Comparison of ENCODE assay signal across 8 cellular contexts in the genomic region with DNA sequence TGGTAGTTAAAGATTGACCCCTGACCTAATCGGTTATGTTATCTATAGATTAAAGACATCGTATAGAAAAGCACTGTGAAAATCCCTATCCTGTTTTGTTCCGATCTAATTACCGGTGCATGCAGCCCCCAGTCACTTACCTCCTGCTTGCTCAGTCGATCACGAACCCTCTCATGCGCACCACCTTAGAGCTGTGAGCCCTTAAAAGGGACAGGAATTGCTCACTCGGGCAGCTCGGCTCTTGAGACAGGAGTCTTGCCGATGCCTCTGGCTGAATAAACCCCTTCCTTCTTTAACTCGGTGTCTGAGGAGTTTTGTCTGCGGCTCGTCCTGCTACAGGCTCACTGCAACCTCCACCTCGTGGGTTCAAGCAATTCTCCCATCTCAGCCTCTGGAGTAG. TPM values are rescaled to one million over a fixed set of nuclear protein-coding genes. Genes with fewer than 3 reads are reported as not detected.
A peak's percentile ranks its signal among the peaks of the same experiment; 100 is the strongest.
DNase-seq lines count a peak whose midpoint lies in the region; ATAC-seq and TF ChIP-seq lines count a peak whose summit lies in the region.
"Not testable (repeated sequence)": the region's sequence is repeated elsewhere in the genome, so short reads cannot be mapped to it uniquely, and the experiment has no call there.

No MANE protein-coding gene starts in this region.

- intact Hi-C loops in CD14-positive monocyte (cut with micrococcal nuclease) (loop anchor here (5.0 to 10.0 kb wide), 2 partner anchors 127 to 195 kb away; partner anchors contain the start of genes KBTBD4 (in 1 of the 2), MTCH2 (in 1 of the 2) and NDUFS3 (in 1 of the 2)), right cardiac atrium (cut with DNase I) (loop anchor here in 1 of 4 donors (10.0 kb wide), 1 partner anchor 75 kb away; the partner anchor contains the start of gene NUP160)

- H3K4me3 Mint-ChIP-seq in CD14-positive monocyte; activated CD4-positive, alpha-beta T cell treated with anti-CD3 and anti-CD28 coated beads, Interleukin-2, amount 10 ng/mL, durations not matched to agents 7 days and 5 days: not testable (repeated sequence)
- H3K4me3 Mint-ChIP-seq in IgD-negative memory B cell (peak overlapping the region in 2 of 4 donors; percentile 48 to 84), brain (peak overlapping the region; percentile 44 to 84 (median 59)), nephron progenitor cell (peak overlapping the region; percentile 74)
- H3K4me3 Mint-ChIP-seq in activated T-helper 17 cell treated with anti-CD3 and anti-CD28 coated beads, Interleukin-2, amount 50 U/mL, for 72 hours = peak overlapping the region; percentile 43
- peak overlapping the region; percentile 47 for H3K4me3 Mint-ChIP-seq in stimulated activated naive CD8-positive, alpha-beta T cell treated with anti-CD3 and anti-CD28 coated beads, Interleukin-15, Interleukin-2, amounts not matched to agents 100 ng/mL and 50 ng/mL, for 24 hours

- not testable (repeated sequence) for H3K4me1 ChIP-seq in right cardiac atrium (ENCODE audit: control insufficient read depth, insufficient read depth, low read length)

- POLR2A ChIA-PET in activated CD4-positive, alpha-beta T cell treated with anti-CD3 and anti-CD28 coated beads, Interleukin-2, amount 10 ng/mL, durations not matched to agents 7 days and 5 days (lab: Charles Lee) = not testable (repeated sequence)

- CTCF ChIA-PET in activated CD4-positive, alpha-beta T cell treated with anti-CD3 and anti-CD28 coated beads, Interleukin-2, amount 10 ng/mL, durations not matched to agents 7 days and 5 days (lab: Charles Lee) = interaction anchor here (0.6 to 1.5 kb wide), 3 partner anchors 8 to 330 kb away, joined by 3 to 6 read pairs (median 4); no protein-coding TSS in a partner anchor

- peak overlapping the region in 4 of 7 donors; percentile 7 to 48 (median 42) for H3K27ac Mint-ChIP-seq in CD14-positive monocyte
- H3K27ac Mint-ChIP-seq in IgD-negative memory B cell = peak overlapping the region in 2 of 3 donors; percentile 35 to 52
- peak overlapping the region; percentile 80 for H3K27ac Mint-ChIP-seq in activated CD4-positive, alpha-beta T cell treated with anti-CD3 and anti-CD28 coated beads, Interleukin-2, amount 10 ng/mL, durations not matched to agents 7 days and 5 days
- H3K27ac Mint-ChIP-seq in activated T-helper 17 cell treated with anti-CD3 and anti-CD28 coated beads, Interleukin-2, amount 50 U/mL, for 72 hours = not testable (repeated sequence)
- H3K27ac Mint-ChIP-seq in brain = peak overlapping the region; percentile 84 to 96 (median 93)
- peak overlapping the region; percentile 95 for H3K27ac Mint-ChIP-seq in nephron progenitor cell
- H3K27ac Mint-ChIP-seq in stimulated activated naive CD8-positive, alpha-beta T cell treated with anti-CD3 and anti-CD28 coated beads, Interleukin-15, Interleukin-2, amounts not matched to agents 100 ng/mL and 50 ng/mL, for 24 hours = peak overlapping the region; percentile 54

- 71% methylated on average over 14 of the region's 14 CpGs for WGBS in right cardiac atrium

- not testable (repeated sequence) for H3K4me3 ChIP-seq in right cardiac atrium (ENCODE audit: low read length)

- not testable (repeated sequence) for DNase-seq in CD14-positive monocyte (ENCODE audit: low spot score); activated CD4-positive, alpha-beta T cell treated with anti-CD3 and anti-CD28 coated beads, Interleukin-2, amount 10 ng/mL, durations not matched to agents 7 days and 5 days; right cardiac atrium
- peak; percentile 10 for DNase-seq in nephron progenitor cell

- H3K9me3 ChIP-seq in right cardiac atrium (ENCODE audit: control insufficient read depth, low read length) = not testable (repeated sequence)

- H3K9me3 Mint-ChIP-seq in CD14-positive monocyte; IgD-negative memory B cell; activated CD4-positive, alpha-beta T cell treated with anti-CD3 and anti-CD28 coated beads, Interleukin-2, amount 10 ng/mL, durations not matched to agents 7 days and 5 days; activated T-helper 17 cell treated with anti-CD3 and anti-CD28 coated beads, Interleukin-2, amount 50 U/mL, for 72 hours; brain; nephron progenitor cell; stimulated activated naive CD8-positive, alpha-beta T cell treated with anti-CD3 and anti-CD28 coated beads, Interleukin-15, Interleukin-2, amounts not matched to agents 100 ng/mL and 50 ng/mL, for 24 hours: not testable (repeated sequence)

- H3K4me1 Mint-ChIP-seq in CD14-positive monocyte = peaks cover 19% of the 10 kb centered on the region
- peaks cover 7 to 18% (median 14%) of the 10 kb centered on the region in 3 donors for H3K4me1 Mint-ChIP-seq in IgD-negative memory B cell
- peaks cover 22% of the 10 kb centered on the region for H3K4me1 Mint-ChIP-seq in activated CD4-positive, alpha-beta T cell treated with anti-CD3 and anti-CD28 coated beads, Interleukin-2, amount 10 ng/mL, durations not matched to agents 7 days and 5 days
- H3K4me1 Mint-ChIP-seq in activated T-helper 17 cell treated with anti-CD3 and anti-CD28 coated beads, Interleukin-2, amount 50 U/mL, for 72 hours = not testable (repeated sequence)
- peaks cover 35% of the 10 kb centered on the region for H3K4me1 Mint-ChIP-seq in brain
- H3K4me1 Mint-ChIP-seq in nephron progenitor cell = peaks cover 33% of the 10 kb centered on the region
- peaks cover 16% of the 10 kb centered on the region for H3K4me1 Mint-ChIP-seq in stimulated activated naive CD8-positive, alpha-beta T cell treated with anti-CD3 and anti-CD28 coated beads, Interleukin-15, Interleukin-2, amounts not matched to agents 100 ng/mL and 50 ng/mL, for 24 hours (ENCODE audit: low read depth)

- H3K36me3 Mint-ChIP-seq in CD14-positive monocyte, IgD-negative memory B cell: not testable (repeated sequence)
- H3K36me3 Mint-ChIP-seq in activated CD4-positive, alpha-beta T cell treated with anti-CD3 and anti-CD28 coated beads, Interleukin-2, amount 10 ng/mL, durations not matched to agents 7 days and 5 days (ENCODE audit: low read depth) = peaks cover 18% of the 10 kb centered on the region
- peaks cover 21% of the 10 kb centered on the region for H3K36me3 Mint-ChIP-seq in activated T-helper 17 cell treated with anti-CD3 and anti-CD28 coated beads, Interleukin-2, amount 50 U/mL, for 72 hours (ENCODE audit: low read depth)
- peaks cover 15% of the 10 kb centered on the region for H3K36me3 Mint-ChIP-seq in brain
- peaks cover 10% of the 10 kb centered on the region for H3K36me3 Mint-ChIP-seq in nephron progenitor cell (ENCODE audit: low read depth)
- peaks cover 17% of the 10 kb centered on the region for H3K36me3 Mint-ChIP-seq in stimulated activated naive CD8-positive, alpha-beta T cell treated with anti-CD3 and anti-CD28 coated beads, Interleukin-15, Interleukin-2, amounts not matched to agents 100 ng/mL and 50 ng/mL, for 24 hours (ENCODE audit: low read depth)

- H3K27me3 Mint-ChIP-seq in CD14-positive monocyte (ENCODE audit: low read depth in 3 of 3); IgD-negative memory B cell; activated CD4-positive, alpha-beta T cell treated with anti-CD3 and anti-CD28 coated beads, Interleukin-2, amount 10 ng/mL, durations not matched to agents 7 days and 5 days; activated T-helper 17 cell treated with anti-CD3 and anti-CD28 coated beads, Interleukin-2, amount 50 U/mL, for 72 hours; brain; nephron progenitor cell (ENCODE audit: low read depth, poor library complexity); stimulated activated naive CD8-positive, alpha-beta T cell treated with anti-CD3 and anti-CD28 coated beads, Interleukin-15, Interleukin-2, amounts not matched to agents 100 ng/mL and 50 ng/mL, for 24 hours: not testable (repeated sequence)

- H3K27ac ChIP-seq in right cardiac atrium (ENCODE audit: low read length) = peak overlapping the region; percentile 57

- ATAC-seq in activated T-helper 17 cell treated with anti-CD3 and anti-CD28 coated beads, Interleukin-2, amount 50 U/mL, for 72 hours (replicated peaks); right cardiac atrium: not testable (repeated sequence)

- H3K27me3 ChIP-seq in right cardiac atrium (ENCODE audit: control insufficient read depth, insufficient read depth) = not testable (repeated sequence)

- not testable (repeated sequence) for TF ChIP-seq CTCF in CD14-positive monocyte (IDR thresholded peaks at IDR 0.05); brain (conservative IDR thresholded peaks at IDR 0.05); nephron progenitor cell (IDR thresholded peaks at IDR 0.05)

RNA-seq across cellular contexts. Expression of gene FNBP4, which starts 2.4 kb away (rescaled TPM):
- 10 to 100 TPM; 13.3 to 17.0 TPM for polyA plus RNA-seq in CD14-positive monocyte
- 65.3 TPM for polyA plus RNA-seq in IgD-negative memory B cell
- 100 to 1,000 TPM; 148 to 161 TPM for total RNA-seq in activated CD4-positive, alpha-beta T cell treated with anti-CD3 and anti-CD28 coated beads, Interleukin-2, amount 10 ng/mL, durations not matched to agents 7 days and 5 days
- 100 to 1,000 TPM; 114 to 142 TPM for total RNA-seq in activated T-helper 17 cell treated with anti-CD3 and anti-CD28 coated beads, Interleukin-2, amount 50 U/mL, for 72 hours
- 7.4 TPM for polyA plus RNA-seq in brain (ENCODE audit: insufficient read depth, low read depth, low replicate concordance)
- 10 to 100 TPM; 36.2 to 49.0 (median 39.2) TPM for total RNA-seq in right cardiac atrium
- 23.5 TPM for polyA plus RNA-seq in right cardiac atrium

RNA-seq across cellular contexts. Expression of gene AGBL2, which starts 54.4 kb away (rescaled TPM):
- polyA plus RNA-seq in CD14-positive monocyte = not detected
- 1.4 TPM for polyA plus RNA-seq in IgD-negative memory B cell
- 1 to 10 TPM; 4.9 to 5.9 TPM for total RNA-seq in activated CD4-positive, alpha-beta T cell treated with anti-CD3 and anti-CD28 coated beads, Interleukin-2, amount 10 ng/mL, durations not matched to agents 7 days and 5 days
- 1 to 10 TPM; 3.7 to 8.6 TPM for total RNA-seq in activated T-helper 17 cell treated with anti-CD3 and anti-CD28 coated beads, Interleukin-2, amount 50 U/mL, for 72 hours
- polyA plus RNA-seq in brain (ENCODE audit: insufficient read depth, low read depth, low replicate concordance) = 0.49 TPM
- under 1 TPM; 0.18 to 0.47 (median 0.43) TPM for total RNA-seq in right cardiac atrium
- polyA plus RNA-seq in right cardiac atrium = 0.38 TPM
